ENCODE assay signal across 16 cellular contexts in genomic region chr14:54864526-54864925, GRCh38. TPM values are rescaled to one million over a fixed set of nuclear protein-coding genes. Genes with fewer than 3 reads are reported as not detected.
DNase-seq lines count a peak whose midpoint lies in the region; ATAC-seq and TF ChIP-seq lines count a peak whose summit lies in the region.
"Had no signal": no experiment of that assay in that cellular context is flagged by ENCODE, and none has a peak within 500 bp of the region (broad histone marks: within the 10 kb centered on the region; RNA-seq: fewer than 3 reads in every experiment).

No MANE protein-coding gene starts in this region.

- no peak overlapping the region for H3K4me2 ChIP-seq in Karpas-422 (ENCODE audit: low read depth, low read length, poor library complexity, severe bottlenecking)
- H3K4me2 ChIP-seq in SK-N-SH = no peak overlapping the region

- H3K27me3 ChIP-seq in Karpas-422 (ENCODE audit: low read length) (no peaks in the 10 kb centered on the region), SK-N-SH (ENCODE audit: insufficient read depth) (no peaks in the 10 kb centered on the region), thyroid gland (no peaks in the 10 kb centered on the region)

- no peaks in the 10 kb centered on the region for H3F3A ChIP-seq in SK-N-SH (replicated peaks; ENCODE audit: insufficient read depth)

- H4K20me1 ChIP-seq in Karpas-422 (ENCODE audit: insufficient read depth, low read depth, low read length) = peaks cover 23% of the 10 kb centered on the region; the same call in 1 of the 2 replicates
- no peaks in the 10 kb centered on the region for H4K20me1 ChIP-seq in SK-N-SH (ENCODE audit: insufficient read depth)

- POLR2A ChIA-PET in SK-N-SH (lab: Yijun Ruan, JAX) = no interaction called here

- no peaks in the 10 kb centered on the region for H3K9me3 ChIP-seq in Karpas-422 (ENCODE audit: low read length)
- H3K9me3 ChIP-seq in SK-N-SH = no peaks in the 10 kb centered on the region
- no peaks in the 10 kb centered on the region for H3K9me3 ChIP-seq in thyroid gland

- DNase-seq in NCI-H146 (lab: John Stamatoyannopoulos, UW) (peak; percentile 27), NCI-H146 treated with DMSO at 0.1 percent for 48 hours (lab: John Stamatoyannopoulos, UW; ENCODE audit: unreplicated experiment) (no peak), Karpas-422 (no peak), SK-N-SH (no peak), fibroblast of the aortic adventitia (ENCODE audit: low read depth) (peak; percentile 47), AG08395 (ENCODE audit: low spot score) (no peak), thyroid gland (no peak)
- DNase-seq: Calu3; CD4-positive, alpha-beta memory T cell; DMS53; KBM-7; NCI-H1436; NCI-H2227 treated with DMSO at 0.1 percent for 48 hours; NCI-H524 had no signal

- TF ChIP-seq EP300 in SK-N-SH (IDR thresholded peaks at IDR 0.05; ENCODE audit: borderline replicate concordance in 1 of 2, low read depth in 1 of 2, low read length in 1 of 2) = no peak

- H3K4me3 ChIP-seq in Karpas-422 (ENCODE audit: low read length) = no peak overlapping the region
- no peak overlapping the region for H3K4me3 ChIP-seq in SK-N-SH (ENCODE audit: low read depth in 2 of 2, low read length in 1 of 2)
- no peak overlapping the region for H3K4me3 ChIP-seq in fibroblast of the aortic adventitia (ENCODE audit: low read depth, low read length)
- H3K4me3 ChIP-seq in thyroid gland (replicated peaks in 1 of 3) = no peak overlapping the region

- no peak for ATAC-seq in HG02588 (IDR thresholded peaks at IDR 0.05; ENCODE audit: unreplicated experiment)

- intact Hi-C loops in thyroid gland (cut with DNase I) = no loop called here

- H3K36me3 ChIP-seq in Karpas-422 (ENCODE audit: insufficient read depth, low read length) (peaks cover 49% of the 10 kb centered on the region), SK-N-SH (replicated peaks in 1 of 2; ENCODE audit: control insufficient read depth in 1 of 2, insufficient read depth in 2 of 2, low read length in 1 of 2) (no peaks in the 10 kb centered on the region), thyroid gland (no peaks in the 10 kb centered on the region)

- H2AFZ ChIP-seq in Karpas-422 (ENCODE audit: low read length) (no peak overlapping the region), SK-N-SH (ENCODE audit: low read depth) (no peak overlapping the region)

- H3K4me1 ChIP-seq in Karpas-422 (ENCODE audit: low read length) (peaks cover 76% of the 10 kb centered on the region), SK-N-SH (ENCODE audit: control insufficient read depth in 1 of 2, insufficient read depth in 2 of 2, low read depth in 1 of 2, low read length in 1 of 2) (peaks cover 0 to 36% of the 10 kb centered on the region in 2 experiments; a peak in 2 of 4 replicates), thyroid gland (no peaks in the 10 kb centered on the region)

- H3K79me2 ChIP-seq in Karpas-422 (ENCODE audit: low read length) (peaks cover 85% of the 10 kb centered on the region), SK-N-SH (ENCODE audit: insufficient read depth) (no peaks in the 10 kb centered on the region)

- no peaks in the 10 kb centered on the region for H3K9me2 ChIP-seq in Karpas-422 (replicated peaks; ENCODE audit: insufficient read depth, low read length)
- H3K9me2 ChIP-seq in SK-N-SH = no peaks in the 10 kb centered on the region

- TF ChIP-seq POLR2A in thyroid gland (IDR thresholded peaks at IDR 0.05) = no peak

- TF ChIP-seq RAD21 in SK-N-SH (IDR thresholded peaks at IDR 0.05; ENCODE audit: low read length) = no peak

- TF ChIP-seq CTCF in SK-N-SH (IDR thresholded peaks at IDR 0.05) = no peak
- no peak for TF ChIP-seq CTCF in fibroblast of the aortic adventitia (IDR thresholded peaks at IDR 0.05; ENCODE audit: insufficient read depth, low read length)
- TF ChIP-seq CTCF in thyroid gland (IDR thresholded peaks at IDR 0.05) = no peak

- no peak overlapping the region for H3K9ac ChIP-seq in Karpas-422 (ENCODE audit: low read length)
- H3K9ac ChIP-seq in SK-N-SH = no peak overlapping the region

- H3K27ac ChIP-seq in Karpas-422 (ENCODE audit: low read length) = peak overlapping the region; percentile 27
- H3K27ac ChIP-seq in SK-N-SH (ENCODE audit: low read depth in 2 of 2, low read length in 1 of 2) = peak overlapping the region in 1 of 2 experiments; percentile 77; a peak in 2 of 4 replicates
- no peak overlapping the region for H3K27ac ChIP-seq in thyroid gland
- H3K27ac ChIP-seq: 22Rv1 had no signal

- CTCF ChIA-PET in SK-N-SH (lab: Yijun Ruan, JAX) = interaction anchor here (1.2 to 2.0 kb wide), 2 partner anchors 10 to 91 kb away, joined by 3 to 5 read pairs; no protein-coding TSS in a partner anchor

TF ChIP-seq in SK-N-SH, 30 proteins besides CTCF, POLR2A, EP300 and RAD21:
- TF ChIP-seq TEAD4 (IDR thresholded peaks at IDR 0.05; ENCODE audit: borderline replicate concordance, insufficient read depth) (no peak), TCF12 (IDR thresholded peaks at IDR 0.05) (peak; percentile 23; the same call in 1 of the 2 replicates)

RNA-seq across cellular contexts. Expression of gene GCH1, which starts 38.1 kb away (rescaled TPM):
- 136 and 174 TPM in 2 replicates for total RNA-seq in Karpas-422 (2014; rRNA removed; shearing (Covaris generic); ENCODE audit: low replicate concordance)
- 2.2 and 4.7 TPM in 2 replicates for polyA plus RNA-seq in SK-N-SH (2012; rRNA removed)
- 4.7 and 6.0 TPM in 2 replicates for polyA plus RNA-seq in SK-N-SH (2012; cell fraction: cytosol; rRNA removed)
- 2.1 and 2.9 TPM in 2 replicates for polyA plus RNA-seq in SK-N-SH (2012; cell fraction: nucleus; rRNA removed)
- total RNA-seq in fibroblast of the aortic adventitia (ENCODE audit: low replicate concordance) (1.9 and 2.3 TPM in 2 replicates), thyroid gland (1 to 10 TPM; 5.2 to 7.8 (median 7.4) TPM)

Comparison
In these comparisons a context has a peak if more than half of its experiments do, and no peak if none do; other contexts are left out.
1. DNase-seq: peak in NCI-H146 (single experiment) and fibroblast of the aortic adventitia (single experiment); none in NCI-H146 treated with DMSO at 0.1 percent for 48 hours (single experiment), Karpas-422 (single experiment), SK-N-SH (single experiment), AG08395 (single experiment) and thyroid gland (0 of 2).
2. RNA of gene GCH1, which starts 38.1 kb away (total RNA-seq): 136 to 174 TPM in Karpas-422; 5.2 to 7.8 TPM in thyroid gland and 1.9 to 2.3 TPM in fibroblast of the aortic adventitia; every median in the first group is over 10 times any median in the second.